8 cellular contexts compared by ENCODE assay signal in the genomic region with DNA sequence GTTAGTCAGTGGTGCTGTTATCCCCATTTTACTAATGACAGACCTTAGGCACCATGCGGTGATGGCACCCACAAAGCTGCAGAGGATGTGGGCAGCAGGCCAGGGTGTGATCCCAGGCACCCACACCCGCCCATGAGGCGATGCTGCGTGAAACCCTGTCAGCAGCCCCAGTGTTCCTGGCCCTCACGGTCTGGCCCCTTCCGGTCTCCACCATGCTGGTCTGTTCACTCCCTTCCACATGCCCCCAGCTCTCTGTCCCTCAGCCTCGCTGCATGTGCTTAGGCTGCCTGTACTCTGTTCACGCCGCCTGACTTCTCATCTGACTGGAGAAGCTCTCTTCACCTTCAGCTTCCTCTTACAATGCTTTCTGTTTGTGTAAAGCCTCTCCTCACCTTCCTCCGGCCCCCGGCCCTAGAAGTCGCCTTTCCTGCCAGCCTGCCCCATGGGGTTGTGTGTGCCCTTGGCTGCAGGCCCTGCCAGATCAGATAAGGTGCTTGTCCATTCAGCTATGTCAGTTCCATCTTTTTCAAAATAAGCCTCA. TPM values are rescaled to one million over a fixed set of nuclear protein-coding genes. Genes with fewer than 3 reads are reported as not detected.
DNase-seq lines count a peak whose midpoint lies in the region; ATAC-seq and TF ChIP-seq lines count a peak whose summit lies in the region.

No MANE protein-coding gene starts in this region.

- H3K27me3 Mint-ChIP-seq in activated T-helper 2 cell treated with anti-CD3 and anti-CD28 coated beads, Interferon-gamma antibody, Interleukin-2, Interleukin-4, amounts not matched to agents 10 μg/mL and 5 μg/mL and 100 μg/mL, durations not matched to agents 14 hours and 24 hours and 36 hours (ENCODE audit: low read depth) = no peaks in the 10 kb centered on the region

- ATAC-seq in HG03460 (IDR thresholded peaks at IDR 0.05; ENCODE audit: unreplicated experiment) = peak; percentile 51
- ATAC-seq in sciatic nerve = peak; percentile 28

- H3K4me1 Mint-ChIP-seq in activated T-helper 2 cell treated with anti-CD3 and anti-CD28 coated beads, Interferon-gamma antibody, Interleukin-2, Interleukin-4, amounts not matched to agents 10 μg/mL and 5 μg/mL and 100 μg/mL, durations not matched to agents 14 hours and 24 hours and 36 hours (ENCODE audit: low read depth) = peaks cover 60% of the 10 kb centered on the region

- peak overlapping the region; percentile 97 for H3K27ac Mint-ChIP-seq in activated T-helper 2 cell treated with anti-CD3 and anti-CD28 coated beads, Interferon-gamma antibody, Interleukin-2, Interleukin-4, amounts not matched to agents 10 μg/mL and 5 μg/mL and 100 μg/mL, durations not matched to agents 14 hours and 24 hours and 36 hours

- no peak for TF ChIP-seq CTCF in GM12875 (IDR thresholded peaks at IDR 0.05; ENCODE audit: borderline replicate concordance, insufficient read depth, low read depth, low read length)

- H3K9me3 Mint-ChIP-seq in activated T-helper 2 cell treated with anti-CD3 and anti-CD28 coated beads, Interferon-gamma antibody, Interleukin-2, Interleukin-4, amounts not matched to agents 10 μg/mL and 5 μg/mL and 100 μg/mL, durations not matched to agents 14 hours and 24 hours and 36 hours = no peaks in the 10 kb centered on the region

- peak overlapping the region; percentile 8 for H3K4me3 ChIP-seq in GM12875 (ENCODE audit: low read depth, low read length)

- DNase-seq in activated T-helper 2 cell treated with anti-CD3 and anti-CD28 coated beads, Interferon-gamma antibody, Interleukin-2, Interleukin-4, amounts not matched to agents 10 μg/mL and 5 μg/mL and 100 μg/mL, durations not matched to agents 14 hours and 24 hours and 36 hours (ENCODE audit: low spot score) = peak; percentile 60
- no peak for DNase-seq in sciatic nerve (ENCODE audit: low spot score)
- DNase-seq in 8988T = no peak
- DNase-seq in mesenteric fat pad (ENCODE audit: low spot score) = no peak
- no peak for DNase-seq in NCI-H2171 (lab: John Stamatoyannopoulos, UW)
- DNase-seq in NCI-H345 treated with DMSO at 0.1 percent for 48 hours (lab: John Stamatoyannopoulos, UW; ENCODE audit: unreplicated experiment) = no peak

- intact Hi-C loops in activated T-helper 2 cell treated with anti-CD3 and anti-CD28 coated beads, Interferon-gamma antibody, Interleukin-2, Interleukin-4, amounts not matched to agents 10 μg/mL and 5 μg/mL and 100 μg/mL, durations not matched to agents 14 hours and 24 hours and 36 hours (cut with micrococcal nuclease) = loop anchor here (1.0 to 2.0 kb wide), 2 partner anchors 11 to 15 kb away; no protein-coding TSS in a partner anchor
- intact Hi-C loops in sciatic nerve (cut with DNase I) = no loop called here

- H3K36me3 Mint-ChIP-seq in activated T-helper 2 cell treated with anti-CD3 and anti-CD28 coated beads, Interferon-gamma antibody, Interleukin-2, Interleukin-4, amounts not matched to agents 10 μg/mL and 5 μg/mL and 100 μg/mL, durations not matched to agents 14 hours and 24 hours and 36 hours (ENCODE audit: low read depth) = peaks cover 74% of the 10 kb centered on the region

- H3K4me3 Mint-ChIP-seq in activated T-helper 2 cell treated with anti-CD3 and anti-CD28 coated beads, Interferon-gamma antibody, Interleukin-2, Interleukin-4, amounts not matched to agents 10 μg/mL and 5 μg/mL and 100 μg/mL, durations not matched to agents 14 hours and 24 hours and 36 hours (ENCODE audit: low read depth) = peak overlapping the region; percentile 68

RNA-seq across cellular contexts. Expression of a gene that starts 17.6 kb away (rescaled TPM):
- 53.5 and 53.8 TPM in 2 replicates for total RNA-seq in activated T-helper 2 cell treated with anti-CD3 and anti-CD28 coated beads, Interferon-gamma antibody, Interleukin-2, Interleukin-4, amounts not matched to agents 10 μg/mL and 5 μg/mL and 100 μg/mL, durations not matched to agents 14 hours and 24 hours and 36 hours
- 18.0 TPM for total RNA-seq in sciatic nerve
- 33.7 TPM for total RNA-seq in mesenteric fat pad

RNA-seq across cellular contexts. Expression of a gene that starts 19.6 kb away (rescaled TPM):
- total RNA-seq in activated T-helper 2 cell treated with anti-CD3 and anti-CD28 coated beads, Interferon-gamma antibody, Interleukin-2, Interleukin-4, amounts not matched to agents 10 μg/mL and 5 μg/mL and 100 μg/mL, durations not matched to agents 14 hours and 24 hours and 36 hours = 25.7 and 30.0 TPM in 2 replicates
- total RNA-seq in sciatic nerve (29.8 TPM), mesenteric fat pad (19.3 TPM)

RNA-seq across cellular contexts. Expression of a gene that starts 48.9 kb away (rescaled TPM):
- 8.9 and 10.0 TPM in 2 replicates for total RNA-seq in activated T-helper 2 cell treated with anti-CD3 and anti-CD28 coated beads, Interferon-gamma antibody, Interleukin-2, Interleukin-4, amounts not matched to agents 10 μg/mL and 5 μg/mL and 100 μg/mL, durations not matched to agents 14 hours and 24 hours and 36 hours
- total RNA-seq in sciatic nerve (8.6 TPM), mesenteric fat pad (7.0 TPM)

RNA-seq across cellular contexts. Expression of a gene that starts 49.0 kb away (rescaled TPM):
- total RNA-seq in activated T-helper 2 cell treated with anti-CD3 and anti-CD28 coated beads, Interferon-gamma antibody, Interleukin-2, Interleukin-4, amounts not matched to agents 10 μg/mL and 5 μg/mL and 100 μg/mL, durations not matched to agents 14 hours and 24 hours and 36 hours = 21.8 and 22.0 TPM in 2 replicates
- total RNA-seq in sciatic nerve (11.1 TPM), mesenteric fat pad (14.8 TPM)

RNA-seq across cellular contexts. Expression of a gene that starts 59.5 kb away (rescaled TPM):
- not detected in 2 replicates for total RNA-seq in activated T-helper 2 cell treated with anti-CD3 and anti-CD28 coated beads, Interferon-gamma antibody, Interleukin-2, Interleukin-4, amounts not matched to agents 10 μg/mL and 5 μg/mL and 100 μg/mL, durations not matched to agents 14 hours and 24 hours and 36 hours
- total RNA-seq in sciatic nerve = not detected
- total RNA-seq in mesenteric fat pad = not detected
